8 cellular contexts compared by ENCODE assay signal in the genomic region with DNA sequence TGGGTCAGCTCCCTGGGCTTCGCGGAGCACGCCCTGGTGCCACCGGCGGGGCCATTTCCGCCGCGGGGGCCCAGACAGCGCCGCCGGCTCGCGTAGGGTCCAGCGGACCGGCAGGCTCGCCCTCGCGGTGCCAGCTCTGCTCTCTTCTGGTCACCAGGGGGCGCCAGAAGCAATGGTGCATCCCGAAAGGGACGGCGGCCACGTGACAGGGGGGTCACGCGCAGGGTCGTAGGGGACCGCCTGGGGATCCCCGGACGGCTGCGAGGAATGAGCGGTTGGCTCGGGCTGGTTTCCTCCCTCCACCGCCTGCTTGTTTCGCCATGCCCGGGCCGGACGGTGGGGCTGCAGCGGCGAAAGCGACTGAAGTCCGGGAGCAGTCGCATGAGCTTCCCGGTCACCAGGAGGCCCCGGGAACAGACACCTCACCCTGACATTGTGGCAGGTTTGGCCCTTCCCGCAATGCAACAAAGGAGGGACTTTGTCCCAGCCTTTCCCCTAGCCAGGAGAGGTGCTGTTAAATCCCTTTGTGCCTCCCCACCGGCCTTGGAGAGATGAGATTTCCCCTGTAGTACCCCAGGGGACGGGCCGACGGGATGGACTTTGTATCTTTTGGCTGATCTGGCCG. TPM values are rescaled to one million over a fixed set of nuclear protein-coding genes. Genes with fewer than 3 reads are reported as not detected.
DNase-seq lines count a peak whose midpoint lies in the region; TF ChIP-seq lines count a peak whose summit lies in the region.

No MANE protein-coding gene starts in this region.

- POLR2A ChIA-PET in HEK293T (lab: Yijun Ruan, JAX), result interaction anchor here (1.1 kb wide), 1 partner anchor 16 kb away, joined by 4 read pairs; a partner anchor contains a TSS

- peaks cover 5% of the 10 kb centered on the region for H3K27me3 ChIP-seq in mononuclear cell (ENCODE audit: insufficient read depth, low read length)

- peak; percentile 84 for DNase-seq in DMS53 (lab: John Stamatoyannopoulos, UW)
- peak; percentile 61 for DNase-seq in HEK293T (ENCODE audit: extremely low spot score)
- peak; percentile 33 for DNase-seq in NCI-H510A (lab: John Stamatoyannopoulos, UW)
- peak; percentile 49 for DNase-seq in activated T-cell treated with anti-CD3 and anti-CD28 coated beads for 24 hours (ENCODE audit: low read depth)
- peak; percentile 57 to 61 for DNase-seq in erythroblast (lab: John Stamatoyannopoulos, UW)
- DNase-seq in stimulated activated CD8-positive, alpha-beta memory T cell treated with anti-CD3 and anti-CD28 coated beads, Interleukin-2, amount 100 ng/mL, for 1 hour (ENCODE audit: low read depth in 2 of 2), result peak; percentile 16 to 26
- DNase-seq in NK-92 (lab: John Stamatoyannopoulos, UW; ENCODE audit: unreplicated experiment), result no peak

- no peak for TF ChIP-seq POLR2A in erythroblast (IDR thresholded peaks at IDR 0.05; ENCODE audit: low read length)

- no peaks in the 10 kb centered on the region for H3K9me3 ChIP-seq in mononuclear cell (ENCODE audit: low read depth, low read length)

- peak overlapping the region; percentile 6 for H3K4me3 ChIP-seq in mononuclear cell (ENCODE audit: low read length)

- H3K4me1 ChIP-seq in mononuclear cell (ENCODE audit: insufficient read depth, low read length), result peaks cover 8% of the 10 kb centered on the region

- CTCF ChIA-PET in HEK293T (lab: Yijun Ruan, JAX), result interaction anchor here (0.6 to 1.7 kb wide), 13 partner anchors 8 to 1474 kb away, joined by 3 to 7 read pairs (median 3); a partner anchor contains a TSS

TF ChIP-seq in HEK293T, 16 proteins besides CTCF, POLR2A, EP300 and RAD21:
- TF ChIP-seq L3MBTL2 (conservative IDR thresholded peaks at IDR 0.05), result peak; percentile 58; the same call in 1 of the 2 replicates
- no peak for TF ChIP-seq HDGF (IDR thresholded peaks at IDR 0.05; ENCODE audit: borderline replicate concordance)

RNA-seq across cellular contexts. Expression of a gene that starts 15.8 kb away (rescaled TPM):
- total RNA-seq in mononuclear cell, result not detected
